In genomic region chr16:89917773-89918452, GRCh38 we compare ENCODE assay signal across 1 cellular context.
TF ChIP-seq lines count a peak whose summit lies in the region.

No MANE protein-coding gene starts in this region.

TF ChIP-seq in HepG2, 621 proteins besides CTCF, POLR2A, EP300 and RAD21 (continued from another document and continues in another):
- TF ChIP-seq ZNF558 (CRISPR knock-in tag; IDR thresholded peaks at IDR 0.05; ENCODE audit: borderline replicate concordance) (peak; percentile 65), HNRNPH1 (optimal IDR thresholded peaks at IDR 0.05; ENCODE audit: low read depth, low read length) (peak; percentile 48), SP5 (CRISPR knock-in tag; IDR thresholded peaks at IDR 0.05; ENCODE audit: borderline replicate concordance, low read depth) (peak; percentile 99), MED1 (CRISPR knock-in tag; IDR thresholded peaks at IDR 0.05) (peak; percentile 97), SIN3B (IDR thresholded peaks at IDR 0.05; ENCODE audit: low read length) (no peak), PHB2 (IDR thresholded peaks at IDR 0.05; ENCODE audit: partially characterized antibody) (no peak), ZNF7 (CRISPR knock-in tag; IDR thresholded peaks at IDR 0.05) (peak; percentile 50; the same call in 1 of the 2 replicates), CHCHD3 (CRISPR knock-in tag; IDR thresholded peaks at IDR 0.05) (peak; percentile 95), THRA (CRISPR knock-in tag; IDR thresholded peaks at IDR 0.05; ENCODE audit: borderline replicate concordance) (peak; percentile 97), FOXK2 (IDR thresholded peaks at IDR 0.05) (no peak), HBP1 (CRISPR knock-in tag; IDR thresholded peaks at IDR 0.05; ENCODE audit: low read depth) (peak; percentile 97), TBX2 (CRISPR knock-in tag; IDR thresholded peaks at IDR 0.05; ENCODE audit: borderline replicate concordance) (peak; percentile 100), ZNF724P (CRISPR knock-in tag; IDR thresholded peaks at IDR 0.05; ENCODE audit: borderline replicate concordance) (peak; percentile 99), MIER3 (CRISPR knock-in tag; IDR thresholded peaks at IDR 0.05; ENCODE audit: borderline replicate concordance) (peak; percentile 97; the same call in 1 of the 2 replicates), NFYC (CRISPR knock-in tag; IDR thresholded peaks at IDR 0.05) (peak; percentile 64; the same call in 1 of the 2 replicates), SKIL (CRISPR knock-in tag; IDR thresholded peaks at IDR 0.05; ENCODE audit: borderline replicate concordance) (peak; percentile 98), ZNF761 (CRISPR knock-in tag; conservative IDR thresholded peaks at IDR 0.05) (peak; percentile 95), ZNF20 (CRISPR knock-in tag; IDR thresholded peaks at IDR 0.05) (no peak), HOXA7 (CRISPR knock-in tag; IDR thresholded peaks at IDR 0.05) (peak; percentile 85; the same call in 1 of the 2 replicates), TEF (CRISPR knock-in tag; IDR thresholded peaks at IDR 0.05) (peak; percentile 91; the same call in 1 of the 2 replicates), FOXJ3 (CRISPR knock-in tag; IDR thresholded peaks at IDR 0.05; ENCODE audit: borderline replicate concordance) (peak; percentile 61; the same call in 1 of the 2 replicates), MTA3 (CRISPR knock-in tag; IDR thresholded peaks at IDR 0.05) (no peak), HDAC2 (CRISPR knock-in tag; IDR thresholded peaks at IDR 0.05) (peak; percentile 98), ZNF414 (CRISPR knock-in tag; IDR thresholded peaks at IDR 0.05) (peak; percentile 72; the same call in 1 of the 2 replicates), ZNF616 (CRISPR knock-in tag; IDR thresholded peaks at IDR 0.05; ENCODE audit: low read depth) (peak; percentile 96), HOXA5 (CRISPR knock-in tag; IDR thresholded peaks at IDR 0.05) (peak; percentile 99), MEIS1 (CRISPR knock-in tag; IDR thresholded peaks at IDR 0.05; ENCODE audit: borderline replicate concordance) (peak; percentile 78; the same call in 1 of the 2 replicates), KDM3A (CRISPR knock-in tag; IDR thresholded peaks at IDR 0.05; ENCODE audit: low read depth) (peak; percentile 98), RBAK (CRISPR knock-in tag; IDR thresholded peaks at IDR 0.05) (peak; percentile 77; the same call in 1 of the 2 replicates), NONO (IDR thresholded peaks at IDR 0.05) (no peak), NONO (CRISPR knock-in tag; conservative IDR thresholded peaks at IDR 0.05) (peak; percentile 98), ZNF34 (CRISPR knock-in tag; IDR thresholded peaks at IDR 0.05; ENCODE audit: borderline replicate concordance) (peak; percentile 90), SKI (IDR thresholded peaks at IDR 0.05; ENCODE audit: partially characterized antibody) (peak; percentile 83), CREM (IDR thresholded peaks at IDR 0.05) (0 out of 2 replicates have a peak, but pooled peaks have one; percentile 31), CREM (CRISPR knock-in tag; IDR thresholded peaks at IDR 0.05) (0 out of 2 replicates have a peak, but pooled peaks have one; percentile 56), ZNF503 (CRISPR knock-in tag; IDR thresholded peaks at IDR 0.05) (peak; percentile 97), REL (CRISPR knock-in tag; conservative IDR thresholded peaks at IDR 0.05) (peak; percentile 98), KDM2A (CRISPR knock-in tag; IDR thresholded peaks at IDR 0.05; ENCODE audit: borderline replicate concordance, low read depth) (peak; percentile 98), ZNF567 (CRISPR knock-in tag; IDR thresholded peaks at IDR 0.05; ENCODE audit: borderline replicate concordance) (peak; percentile 97)
- TF ChIP-seq, protein P1, sequence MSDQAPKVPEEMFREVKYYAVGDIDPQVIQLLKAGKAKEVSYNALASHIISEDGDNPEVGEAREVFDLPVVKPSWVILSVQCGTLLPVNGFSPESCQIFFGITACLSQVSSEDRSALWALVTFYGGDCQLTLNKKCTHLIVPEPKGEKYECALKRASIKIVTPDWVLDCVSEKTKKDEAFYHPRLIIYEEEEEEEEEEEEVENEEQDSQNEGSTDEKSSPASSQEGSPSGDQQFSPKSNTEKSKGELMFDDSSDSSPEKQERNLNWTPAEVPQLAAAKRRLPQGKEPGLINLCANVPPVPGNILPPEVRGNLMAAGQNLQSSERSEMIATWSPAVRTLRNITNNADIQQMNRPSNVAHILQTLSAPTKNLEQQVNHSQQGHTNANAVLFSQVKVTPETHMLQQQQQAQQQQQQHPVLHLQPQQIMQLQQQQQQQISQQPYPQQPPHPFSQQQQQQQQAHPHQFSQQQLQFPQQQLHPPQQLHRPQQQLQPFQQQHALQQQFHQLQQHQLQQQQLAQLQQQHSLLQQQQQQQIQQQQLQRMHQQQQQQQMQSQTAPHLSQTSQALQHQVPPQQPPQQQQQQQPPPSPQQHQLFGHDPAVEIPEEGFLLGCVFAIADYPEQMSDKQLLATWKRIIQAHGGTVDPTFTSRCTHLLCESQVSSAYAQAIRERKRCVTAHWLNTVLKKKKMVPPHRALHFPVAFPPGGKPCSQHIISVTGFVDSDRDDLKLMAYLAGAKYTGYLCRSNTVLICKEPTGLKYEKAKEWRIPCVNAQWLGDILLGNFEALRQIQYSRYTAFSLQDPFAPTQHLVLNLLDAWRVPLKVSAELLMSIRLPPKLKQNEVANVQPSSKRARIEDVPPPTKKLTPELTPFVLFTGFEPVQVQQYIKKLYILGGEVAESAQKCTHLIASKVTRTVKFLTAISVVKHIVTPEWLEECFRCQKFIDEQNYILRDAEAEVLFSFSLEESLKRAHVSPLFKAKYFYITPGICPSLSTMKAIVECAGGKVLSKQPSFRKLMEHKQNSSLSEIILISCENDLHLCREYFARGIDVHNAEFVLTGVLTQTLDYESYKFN (CRISPR knock-in tag; conservative IDR thresholded peaks at IDR 0.05): peak; percentile 88
- TF ChIP-seq, protein P2, sequence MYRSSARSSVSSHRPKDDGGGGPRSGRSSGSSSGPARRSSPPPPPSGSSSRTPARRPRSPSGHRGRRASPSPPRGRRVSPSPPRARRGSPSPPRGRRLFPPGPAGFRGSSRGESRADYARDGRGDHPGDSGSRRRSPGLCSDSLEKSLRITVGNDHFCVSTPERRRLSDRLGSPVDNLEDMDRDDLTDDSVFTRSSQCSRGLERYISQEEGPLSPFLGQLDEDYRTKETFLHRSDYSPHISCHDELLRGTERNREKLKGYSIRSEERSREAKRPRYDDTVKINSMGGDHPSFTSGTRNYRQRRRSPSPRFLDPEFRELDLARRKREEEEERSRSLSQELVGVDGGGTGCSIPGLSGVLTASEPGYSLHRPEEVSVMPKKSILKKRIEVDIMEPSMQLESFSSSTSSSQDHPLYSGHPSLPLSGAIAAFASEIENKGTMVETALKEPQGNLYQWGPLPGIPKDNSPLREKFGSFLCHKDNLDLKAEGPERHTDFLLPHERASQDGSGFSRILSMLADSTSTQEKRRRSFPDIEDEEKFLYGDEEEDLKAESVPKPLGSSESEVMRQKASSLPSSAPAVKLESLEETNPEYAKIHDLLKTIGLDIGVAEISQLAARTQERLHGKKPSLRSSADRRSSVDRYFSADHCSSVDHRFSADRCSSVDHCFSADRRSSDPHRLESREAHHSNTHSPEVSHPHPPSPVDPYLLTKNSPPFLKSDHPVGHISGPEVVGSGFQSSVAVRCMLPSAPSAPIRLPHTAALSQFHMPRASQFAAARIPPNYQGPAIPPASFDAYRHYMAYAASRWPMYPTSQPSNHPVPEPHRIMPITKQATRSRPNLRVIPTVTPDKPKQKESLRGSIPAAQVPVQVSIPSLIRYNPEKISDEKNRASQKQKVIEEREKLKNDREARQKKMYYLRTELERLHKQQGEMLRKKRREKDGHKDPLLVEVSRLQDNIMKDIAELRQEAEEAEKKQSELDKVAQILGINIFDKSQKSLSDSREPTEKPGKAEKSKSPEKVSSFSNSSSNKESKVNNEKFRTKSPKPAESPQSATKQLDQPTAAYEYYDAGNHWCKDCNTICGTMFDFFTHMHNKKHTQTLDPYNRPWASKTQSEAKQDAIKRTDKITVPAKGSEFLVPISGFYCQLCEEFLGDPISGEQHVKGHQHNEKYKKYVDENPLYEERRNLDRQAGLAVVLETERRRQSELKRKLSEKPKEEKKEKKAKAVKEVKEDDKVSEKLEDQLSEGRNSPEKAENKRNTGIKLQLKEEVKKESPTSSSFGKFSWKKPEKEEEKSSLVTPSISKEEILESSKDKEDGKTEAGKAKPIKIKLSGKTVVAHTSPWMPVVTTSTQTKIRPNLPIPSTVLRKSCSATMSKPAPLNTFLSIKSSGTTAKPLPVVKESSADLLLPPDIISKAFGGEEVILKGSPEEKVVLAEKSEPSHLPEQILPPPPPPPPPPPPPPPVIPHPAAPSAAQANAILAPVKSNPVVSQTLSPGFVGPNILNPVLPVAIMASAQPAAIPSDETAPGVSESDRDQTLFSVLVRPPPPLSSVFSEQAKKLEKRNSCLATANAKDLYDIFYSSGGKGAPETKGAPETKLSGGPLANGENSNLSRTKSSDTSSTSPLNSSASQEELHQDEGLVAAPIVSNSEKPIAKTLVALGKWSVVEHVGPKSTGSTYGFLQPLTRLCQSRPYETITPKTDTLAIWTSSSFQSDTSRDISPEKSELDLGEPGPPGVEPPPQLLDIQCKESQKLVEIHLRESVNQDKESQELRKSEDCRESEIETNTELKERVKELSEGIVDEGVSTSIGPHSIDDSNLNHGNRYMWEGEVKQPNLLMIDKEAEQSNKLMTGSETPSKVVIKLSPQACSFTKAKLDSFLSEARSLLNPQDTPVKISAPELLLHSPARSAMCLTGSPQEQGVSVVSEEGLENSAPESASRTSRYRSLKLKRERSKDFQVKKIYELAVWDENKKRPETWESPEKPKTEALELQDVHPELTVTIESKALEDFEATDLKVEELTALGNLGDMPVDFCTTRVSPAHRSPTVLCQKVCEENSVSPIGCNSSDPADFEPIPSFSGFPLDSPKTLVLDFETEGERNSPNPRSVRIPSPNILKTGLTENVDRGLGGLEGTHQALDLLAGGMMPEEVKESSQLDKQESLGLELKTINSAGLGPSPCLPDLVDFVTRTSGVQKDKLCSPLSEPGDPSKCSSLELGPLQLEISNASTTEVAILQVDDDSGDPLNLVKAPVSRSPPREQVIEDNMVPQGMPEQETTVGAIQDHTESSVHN (CRISPR knock-in tag; IDR thresholded peaks at IDR 0.05): peak; percentile 97
